8 cellular contexts compared by ENCODE assay signal in genomic region chr3:123642182-123642956, GRCh38.
DNase-seq lines count a peak whose midpoint lies in the region; TF ChIP-seq lines count a peak whose summit lies in the region.

No MANE protein-coding gene starts in this region.

- H3F3A ChIP-seq in MM.1S (ENCODE audit: insufficient read depth, low read length), result no peaks in the 10 kb centered on the region

- H3K9me3 ChIP-seq in HEK293 (ENCODE audit: control insufficient read depth, insufficient read depth, low read depth, low read length) (no peaks in the 10 kb centered on the region), MM.1S (replicated peaks; ENCODE audit: insufficient read depth, low read length) (no peaks in the 10 kb centered on the region), SK-N-MC (ENCODE audit: low read depth, low read length) (no peaks in the 10 kb centered on the region)

- H3K4me1 ChIP-seq in HEK293 (ENCODE audit: control insufficient read depth, insufficient read depth, low read length), result no peaks in the 10 kb centered on the region
- H3K4me1 ChIP-seq in MM.1S (ENCODE audit: low read length), result no peaks in the 10 kb centered on the region

- no peak overlapping the region for H3K27ac ChIP-seq in HEK293 (ENCODE audit: extremely low read depth, low read depth, low read length)
- no peak overlapping the region for H3K27ac ChIP-seq in MM.1S (ENCODE audit: low read length)
- no peak overlapping the region for H3K27ac ChIP-seq in SK-N-MC

- H3K27me3 ChIP-seq in MM.1S (replicated peaks; ENCODE audit: insufficient read depth, low read length), result no peaks in the 10 kb centered on the region

- H3K9me2 ChIP-seq in MM.1S (replicated peaks; ENCODE audit: insufficient read depth, low read length), result no peaks in the 10 kb centered on the region

- H3K4me3 ChIP-seq in HEK293 (ENCODE audit: low read depth, low read length) (no peak overlapping the region), MM.1S (ENCODE audit: low read length) (no peak overlapping the region), SK-N-MC (no peak overlapping the region), skeletal muscle cell (ENCODE audit: low read depth, low read length) (no peak overlapping the region)

- CTCF ChIA-PET in HEK293 (lab: Yijun Ruan, JAX), result interaction anchor here (0.6 to 6.9 kb wide), 42 partner anchors 8 to 1047 kb away, joined by 3 to 82 read pairs (median 4); partner anchors contain the start of gene KALRN

- H3K9ac ChIP-seq in MM.1S (ENCODE audit: low read length) (no peak overlapping the region), SK-N-MC (ENCODE audit: insufficient read length) (no peak overlapping the region)

- H3K36me3 ChIP-seq in HEK293 (ENCODE audit: control insufficient read depth in 2 of 2, insufficient read depth in 1 of 2, low read length in 2 of 2) (peaks cover 0 to 10% of the 10 kb centered on the region in 2 experiments; a peak in 1 of 3 replicates), MM.1S (replicated peaks; ENCODE audit: insufficient read depth, low read length) (no peaks in the 10 kb centered on the region), SK-N-MC (ENCODE audit: insufficient read depth, low read length) (no peaks in the 10 kb centered on the region)

- H3K79me2 ChIP-seq in MM.1S (ENCODE audit: low read length), result no peaks in the 10 kb centered on the region

- POLR2A ChIA-PET in HEK293 (lab: Yijun Ruan, JAX), result interaction anchor here (0.9 kb wide), 1 partner anchor 58 kb away, joined by 3 read pairs; the partner anchor contains the start of gene HACD2

- no peak for TF ChIP-seq CTCF in HEK293 (tag by site-specific recombination; IDR thresholded peaks at IDR 0.05)
- TF ChIP-seq CTCF in MM.1S (IDR thresholded peaks at IDR 0.05; ENCODE audit: low read length), result peak; percentile 95

- peak; percentile 30 for DNase-seq in DMS79 treated with DMSO at 0.1 percent for 48 hours (lab: John Stamatoyannopoulos, UW)
- no peak for DNase-seq in DMS79 (lab: John Stamatoyannopoulos, UW)
- DNase-seq in MM.1S, result peak; percentile 80
- DNase-seq in SK-N-MC (ENCODE audit: low read depth, low spot score), result peak; percentile 74
- DNase-seq in amygdala (lab: John Stamatoyannopoulos, UW), result peak in 29 of 56 donors; percentile 8 to 69 (median 35)
- DNase-seq in hypothalamus (lab: John Stamatoyannopoulos, UW), result peak in 27 of 51 donors; percentile 7 to 69 (median 41)
- peak; percentile 67 for DNase-seq in skeletal muscle cell (ENCODE audit: low read depth)

- no peaks in the 10 kb centered on the region for H4K20me1 ChIP-seq in MM.1S (ENCODE audit: insufficient read depth, low read length)

- no peak overlapping the region for H2AFZ ChIP-seq in MM.1S (ENCODE audit: low read length)

- H3K4me2 ChIP-seq in MM.1S (ENCODE audit: low read depth, low read length), result no peak overlapping the region

TF ChIP-seq in HEK293, 187 proteins besides CTCF, POLR2A, EP300 and RAD21 (continues in another document):
- TF ChIP-seq ZNF280D (tag by site-specific recombination; IDR thresholded peaks at IDR 0.05), result no peak
- no peak for TF ChIP-seq ZBTB26 (tag by site-specific recombination; optimal IDR thresholded peaks at IDR 0.05)
- no peak for TF ChIP-seq ZNF449 (tag by site-specific recombination; IDR thresholded peaks at IDR 0.05)
- TF ChIP-seq ZFP3 (tag by site-specific recombination; IDR thresholded peaks at IDR 0.05; ENCODE audit: low read depth), result no peak
- no peak for TF ChIP-seq ELK4 (IDR thresholded peaks at IDR 0.05; ENCODE audit: borderline replicate concordance, low read depth, low read length)
- 0 out of 2 replicates have a peak, but pooled peaks have one; percentile 45 for TF ChIP-seq ZNF580 (tag by site-specific recombination; IDR thresholded peaks at IDR 0.05)
- TF ChIP-seq KLF1 (tag by site-specific recombination; IDR thresholded peaks at IDR 0.05), result no peak
- TF ChIP-seq ZNF544 (tag by site-specific recombination; IDR thresholded peaks at IDR 0.05), result no peak
- no peak for TF ChIP-seq ZBTB7A (tag by site-specific recombination; IDR thresholded peaks at IDR 0.05; ENCODE audit: low read depth)
- no peak for TF ChIP-seq ZNF138 (tag by site-specific recombination; IDR thresholded peaks at IDR 0.05; ENCODE audit: borderline replicate concordance)
- TF ChIP-seq ZNF18 (tag by site-specific recombination; IDR thresholded peaks at IDR 0.05), result peak; percentile 88
- no peak for TF ChIP-seq BCL11A (tag by site-specific recombination; IDR thresholded peaks at IDR 0.05; ENCODE audit: low read depth)
- TF ChIP-seq ZNF571 (tag by site-specific recombination; IDR thresholded peaks at IDR 0.05), result no peak
- no peak for TF ChIP-seq ZNF302 (tag by site-specific recombination; IDR thresholded peaks at IDR 0.05; ENCODE audit: low read depth)
- TF ChIP-seq ZNF140 (tag by site-specific recombination; IDR thresholded peaks at IDR 0.05), result no peak
- TF ChIP-seq ZNF768 (tag by site-specific recombination; IDR thresholded peaks at IDR 0.05), result peak; percentile 85; the same call in 1 of the 2 replicates
- no peak for TF ChIP-seq SETDB1 (IDR thresholded peaks at IDR 0.05; ENCODE audit: insufficient read length, low read length)
- peak; percentile 53 for TF ChIP-seq ZNF654 (tag by site-specific recombination; IDR thresholded peaks at IDR 0.05; ENCODE audit: low read depth)
